1 cellular context compared by ENCODE assay signal in genomic region chr11:66593303-66593635, GRCh38.
TF ChIP-seq lines count a peak whose summit lies in the region.

No MANE protein-coding gene starts in this region.

TF ChIP-seq in GM12878, 131 proteins besides CTCF, POLR2A, EP300 and RAD21 (continues in another document):
- TF ChIP-seq REST (IDR thresholded peaks at IDR 0.05; ENCODE audit: low read depth, low read length), result no peak
- TF ChIP-seq CREB1 (IDR thresholded peaks at IDR 0.05; ENCODE audit: low read depth), result 0 out of 2 replicates have a peak, but pooled peaks have one; percentile 3
- no peak for TF ChIP-seq PKNOX1 (IDR thresholded peaks at IDR 0.05)
- TF ChIP-seq RCOR1 (conservative IDR thresholded peaks at IDR 0.05; ENCODE audit: low read depth, low read length), result no peak
- no peak for TF ChIP-seq PML (IDR thresholded peaks at IDR 0.05; ENCODE audit: low read length)
- no peak for TF ChIP-seq ZNF217 (IDR thresholded peaks at IDR 0.05)
- TF ChIP-seq TCF12 (IDR thresholded peaks at IDR 0.05; ENCODE audit: low read depth, low read length), result no peak
- no peak for TF ChIP-seq BMI1 (IDR thresholded peaks at IDR 0.05; ENCODE audit: borderline replicate concordance)
- 0 out of 2 replicates have a peak, but pooled peaks have one; percentile 12 for TF ChIP-seq SMARCA5 (IDR thresholded peaks at IDR 0.05)
- TF ChIP-seq MLLT1 (IDR thresholded peaks at IDR 0.05), result no peak
- TF ChIP-seq FOS (IDR thresholded peaks at IDR 0.05; ENCODE audit: borderline replicate concordance, extremely low read depth, insufficient read length), result no peak
- no peak for TF ChIP-seq BCLAF1 (IDR thresholded peaks at IDR 0.05)
- TF ChIP-seq IRF4 (IDR thresholded peaks at IDR 0.05; ENCODE audit: low read depth, low read length), result no peak
- no peak for TF ChIP-seq ZBTB40 (IDR thresholded peaks at IDR 0.05; ENCODE audit: borderline replicate concordance)
- TF ChIP-seq IRF3 (IDR thresholded peaks at IDR 0.05), result no peak
- TF ChIP-seq MEF2B (IDR thresholded peaks at IDR 0.05; ENCODE audit: partially characterized antibody, poor library complexity, severe bottlenecking), result peak; percentile 28
- TF ChIP-seq SPI1 (IDR thresholded peaks at IDR 0.05; ENCODE audit: borderline replicate concordance, insufficient read depth, low read depth, low read length), result peak; percentile 17; the same call in 1 of the 2 replicates
- no peak for TF ChIP-seq BHLHE40 (IDR thresholded peaks at IDR 0.05; ENCODE audit: borderline replicate concordance in 1 of 2, low read depth in 2 of 2, low read length in 1 of 2)
- peak; percentile 51 for TF ChIP-seq ATF7 (IDR thresholded peaks at IDR 0.05; ENCODE audit: low read depth)
- peak; percentile 54; the same call in 1 of the 2 replicates for TF ChIP-seq RELB (IDR thresholded peaks at IDR 0.05; ENCODE audit: low read depth)
- no peak for TF ChIP-seq MTA3 (IDR thresholded peaks at IDR 0.05; ENCODE audit: borderline replicate concordance, low read length)
- TF ChIP-seq CREM (IDR thresholded peaks at IDR 0.05; ENCODE audit: low read depth), result no peak
- TF ChIP-seq ASH2L (IDR thresholded peaks at IDR 0.05; ENCODE audit: borderline replicate concordance, low read depth), result no peak
- no peak for TF ChIP-seq ESRRA (IDR thresholded peaks at IDR 0.05; ENCODE audit: low read length)
- no peak for TF ChIP-seq NR2C1 (IDR thresholded peaks at IDR 0.05)
- no peak for TF ChIP-seq RFX5 (IDR thresholded peaks at IDR 0.05; ENCODE audit: low read depth, low read length)
- no peak for TF ChIP-seq RUNX3 (IDR thresholded peaks at IDR 0.05; ENCODE audit: low read length)
- TF ChIP-seq MYC (IDR thresholded peaks at IDR 0.05; ENCODE audit: insufficient read depth, insufficient read length, insufficient replicate concordance, low read length, severe bottlenecking), result no peak
- TF ChIP-seq JUNB (IDR thresholded peaks at IDR 0.05), result no peak
- no peak for TF ChIP-seq ZBTB4 (CRISPR knock-in tag; IDR thresholded peaks at IDR 0.05)
- no peak for TF ChIP-seq NFIC (IDR thresholded peaks at IDR 0.05; ENCODE audit: low read depth, low read length)
- 0 out of 2 replicates have a peak, but pooled peaks have one; percentile 45 for TF ChIP-seq GATAD2B (conservative IDR thresholded peaks at IDR 0.05; ENCODE audit: low read depth)
- no peak for TF ChIP-seq ZBTB33 (IDR thresholded peaks at IDR 0.05)
